8 cellular contexts compared by ENCODE assay signal in the genomic region with DNA sequence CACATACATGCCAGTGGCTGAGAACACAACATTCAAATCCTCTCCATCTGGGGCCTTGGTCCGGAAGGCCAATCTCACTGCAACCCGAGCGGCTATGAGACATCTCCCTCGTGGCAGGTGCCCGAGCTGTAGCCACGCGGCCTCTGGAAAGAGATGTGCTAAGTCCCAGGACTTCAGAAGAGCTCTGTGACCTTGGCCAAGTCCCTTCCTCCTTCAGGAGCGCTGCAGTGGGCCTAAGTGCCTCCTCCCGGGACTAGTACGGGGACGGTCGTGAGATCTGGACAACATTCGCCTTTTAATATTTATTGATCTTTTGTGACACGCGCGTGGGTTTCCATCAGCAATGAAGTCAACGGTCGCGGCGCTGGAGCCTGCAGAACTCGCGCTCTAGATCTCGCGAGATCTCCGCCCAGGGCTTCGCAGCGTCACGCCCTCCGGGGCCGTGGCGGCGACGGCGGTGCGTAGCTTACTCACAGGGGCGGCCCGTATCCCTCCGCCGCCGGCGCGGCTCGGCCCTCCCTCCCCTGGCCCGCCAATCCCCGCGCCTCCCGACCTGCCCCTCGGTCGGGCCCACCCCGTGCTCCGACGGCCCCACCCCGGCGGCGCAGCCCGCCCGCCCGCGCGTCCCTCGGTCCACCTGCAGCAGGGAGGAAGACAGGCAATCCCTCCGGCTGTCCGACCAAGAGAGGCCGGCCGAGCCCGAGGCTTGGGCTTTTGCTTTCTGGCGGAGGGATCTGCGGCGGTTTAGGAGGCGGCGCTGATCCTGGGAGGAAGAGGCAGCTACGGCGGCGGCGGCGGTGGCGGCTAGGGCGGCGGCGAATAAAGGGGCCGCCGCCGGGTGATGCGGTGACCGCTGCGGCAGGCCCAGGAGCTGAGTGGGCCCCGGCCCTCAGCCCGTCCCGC. TPM values are rescaled to one million over a fixed set of nuclear protein-coding genes. Genes with fewer than 3 reads are reported as not detected.
A peak's percentile ranks its signal among the peaks of the same experiment; 100 is the strongest.
DNase-seq lines count a peak whose midpoint lies in the region; ATAC-seq and TF ChIP-seq lines count a peak whose summit lies in the region.

A gene (plus strand): TSS at position 588 of the 903 bp plus-strand sequence. CDS start 453 bp downstream, outside the sequence.

- H3K36me3 ChIP-seq in right atrium auricular region = no peaks in the 10 kb centered on the region
- H3K36me3 ChIP-seq in psoas muscle (ENCODE audit: insufficient read depth in 1 of 2, low read depth in 1 of 2) = no peaks in the 10 kb centered on the region
- no peaks in the 10 kb centered on the region for H3K36me3 ChIP-seq in urinary bladder (ENCODE audit: insufficient read depth)

- H3K27ac ChIP-seq in right atrium auricular region (peak within 1 kb of the TSS; percentile 96 to 99), psoas muscle (peak within 1 kb of the TSS; percentile 98), urinary bladder (ENCODE audit: low read depth) (peak within 1 kb of the TSS; percentile 98)

- H3K4me3 ChIP-seq in right atrium auricular region (peak within 1 kb of the TSS; percentile 93 to 96), psoas muscle (peak within 1 kb of the TSS; percentile 98), urinary bladder (ENCODE audit: low read depth, low read length) (peak within 1 kb of the TSS; percentile 93)

- TF ChIP-seq POLR2A in GM18505 (IDR thresholded peaks at IDR 0.05; ENCODE audit: borderline replicate concordance, extremely low read depth, insufficient read depth, insufficient read length) = peak; percentile 79

- DNase-seq in NCI-H1930 (lab: John Stamatoyannopoulos, UW) = peak; percentile 86 to 94
- peak; percentile 71 to 96 (median 92) for DNase-seq in anterior cingulate cortex (lab: John Stamatoyannopoulos, UW)
- DNase-seq in right atrium auricular region (ENCODE audit: low spot score) = peak; percentile 97
- DNase-seq in psoas muscle = peak; percentile 98 to 99

- WGBS in psoas muscle, 3 donors = 0% methylated on average over 46 to 89 of the region's 89 CpGs
- WGBS in urinary bladder = under 1% methylated on average over 88 of the region's 89 CpGs

- intact Hi-C loops in T-helper 2 cell treated with Interferon-gamma antibody and Interleukin-4, amounts not matched to agents 100 ng/mL and 5 ng/mL, for 36 hours (cut with micrococcal nuclease) = loop anchor here (1.0 to 10.0 kb wide), 14 partner anchors 43 to 1226 kb away; a partner anchor contains a TSS
- intact Hi-C loops in psoas muscle (cut with DNase I) = loop anchor here in 1 of 2 donors (2.0 to 5.0 kb wide), 3 partner anchors 36 to 139 kb away; a partner anchor contains a TSS

- no peaks in the 10 kb centered on the region for H3K9me3 ChIP-seq in right atrium auricular region
- no peaks in the 10 kb centered on the region for H3K9me3 ChIP-seq in psoas muscle

- no peaks in the 10 kb centered on the region for H3K27me3 ChIP-seq in right atrium auricular region
- H3K27me3 ChIP-seq in psoas muscle (ENCODE audit: insufficient read depth in 3 of 3, low read length in 2 of 3) = no peaks in the 10 kb centered on the region

- TF ChIP-seq CTCF in right atrium auricular region (IDR thresholded peaks at IDR 0.05) (no peak), psoas muscle (IDR thresholded peaks at IDR 0.05) (no peak)

- ATAC-seq in GM18505 (IDR thresholded peaks at IDR 0.05; ENCODE audit: unreplicated experiment) = peak; percentile 77
- peak; percentile 86 for ATAC-seq in HG02970 (IDR thresholded peaks at IDR 0.05; ENCODE audit: low FRiP score, unreplicated experiment)
- peak; percentile 95 to 98 (median 97) for ATAC-seq in psoas muscle

- H3K4me1 ChIP-seq in right atrium auricular region (peaks cover 0 to 41% of the 10 kb centered on the region in 2 donors), psoas muscle (peaks cover 37% of the 10 kb centered on the region), urinary bladder (ENCODE audit: insufficient read depth) (peaks cover 1% of the 10 kb centered on the region)

RNA-seq across cellular contexts. Expression of the gene that starts here (rescaled TPM):
- total RNA-seq in T-helper 2 cell treated with Interferon-gamma antibody and Interleukin-4, amounts not matched to agents 100 ng/mL and 5 ng/mL, for 36 hours = 228 and 245 TPM in 2 replicates
- total RNA-seq in right atrium auricular region (10 to 100 TPM; 54.3 to 73.6 TPM), psoas muscle (100 to 1,000 TPM; 156 to 175 (median 164) TPM), urinary bladder (94.7 TPM)
- polyA plus RNA-seq in psoas muscle (100 to 1,000 TPM; 107 to 243 (median 126) TPM), urinary bladder (98.7 TPM)

Comparison
In these comparisons a context has a peak if more than half of its experiments do, and no peak if none do; other contexts are left out.
1. Peak in every context shown above with its lines: DNase-seq, ATAC-seq, H3K4me3 ChIP-seq and H3K27ac ChIP-seq.